Comparison of ENCODE assay signal across 37 cellular contexts in genomic region chr1:102103645-102104044, GRCh38.
"Had no signal": no experiment of that assay in that cellular context is flagged by ENCODE, and none has a peak within 500 bp of the region (broad histone marks: within the 10 kb centered on the region; RNA-seq: fewer than 3 reads in every experiment).

No MANE protein-coding gene starts in this region.

- H3K4me3 Mint-ChIP-seq: activated B cell treated with CpG ODN at 0.5 μM for 24 hours; activated CD4-positive, alpha-beta memory T cell treated with anti-CD3 and anti-CD28 coated beads for 36 hours; activated CD4-positive, alpha-beta T cell treated with anti-CD3 and anti-CD28 coated beads, Interleukin-2, amount 10 ng/mL, durations not matched to agents 24 days and 14 days; activated CD8-positive, alpha-beta T cell treated with anti-CD3 and anti-CD28 coated beads for 36 hours; activated naive CD4-positive, alpha-beta T cell treated with anti-CD3 and anti-CD28 coated beads for 36 hours; activated naive CD8-positive, alpha-beta T cell treated with anti-CD3 and anti-CD28 coated beads for 36 hours; activated T-cell treated with anti-CD3 and anti-CD28 coated beads, Interleukin-2, amount 50 U/mL, for 4 hours; activated T-cell treated with anti-CD3 and anti-CD28 coated beads, Interleukin-2, amount 50 U/mL, for 72 hours; activated T-helper 1 cell treated with anti-CD3 and anti-CD28 coated beads, Interleukin-12 subunit alpha, Interleukin-12 subunit beta, Interleukin-2, Interleukin-4 antibody, amounts not matched to agents 30 ng/mL and 10 ng/mL and 1 ng/mL, durations not matched to agents 14 hours and 24 hours and 36 hours; activated T-helper 17 cell treated with anti-CD3 and anti-CD28 coated beads, Interleukin-2, amount 50 U/mL, for 72 hours; T-helper 1 cell treated with Interleukin-12 subunit alpha and Interleukin-12 subunit beta and Interleukin-4 antibody, amounts not matched to agents 30 μg/mL and 1 μg/mL, for 36 hours; T-helper 2 cell treated with Interferon-gamma antibody and Interleukin-4, amounts not matched to agents 5 μg/mL and 100 μg/mL, for 36 hours had no signal

- H3K27ac Mint-ChIP-seq: activated B cell treated with CpG ODN at 0.5 μM for 24 hours; activated CD4-positive, alpha-beta memory T cell treated with anti-CD3 and anti-CD28 coated beads for 36 hours; activated CD4-positive, alpha-beta T cell treated with anti-CD3 and anti-CD28 coated beads, Interleukin-2, amount 10 ng/mL, durations not matched to agents 24 days and 14 days; activated CD8-positive, alpha-beta T cell treated with anti-CD3 and anti-CD28 coated beads for 36 hours; activated naive CD4-positive, alpha-beta T cell treated with anti-CD3 and anti-CD28 coated beads for 36 hours; activated naive CD4-positive, alpha-beta T cell treated with anti-CD3 and anti-CD28 coated beads, Interleukin-2, amount 50 U/mL, for 72 hours; activated naive CD8-positive, alpha-beta T cell treated with anti-CD3 and anti-CD28 coated beads for 36 hours; activated T-cell treated with anti-CD3 and anti-CD28 coated beads, Interleukin-2, amount 50 U/mL, for 72 hours; activated T-helper 1 cell treated with anti-CD3 and anti-CD28 coated beads, Interleukin-12 subunit alpha, Interleukin-12 subunit beta, Interleukin-2, Interleukin-4 antibody, amounts not matched to agents 30 ng/mL and 10 ng/mL and 1 ng/mL, durations not matched to agents 14 hours and 24 hours and 36 hours; activated T-helper 17 cell treated with anti-CD3 and anti-CD28 coated beads, Interleukin-2, amount 50 U/mL, for 72 hours; T-helper 1 cell treated with Interleukin-12 subunit alpha and Interleukin-12 subunit beta and Interleukin-4 antibody, amounts not matched to agents 30 μg/mL and 1 μg/mL, for 36 hours; T-helper 2 cell treated with Interferon-gamma antibody and Interleukin-4, amounts not matched to agents 5 μg/mL and 100 μg/mL, for 36 hours had no signal

- H3K9me3 ChIP-seq: adrenal gland, body of pancreas, breast epithelium had no signal

- H3K9me3 Mint-ChIP-seq: activated CD4-positive, alpha-beta T cell treated with anti-CD3 and anti-CD28 coated beads, Interleukin-2, amount 10 ng/mL, durations not matched to agents 24 days and 14 days; activated CD8-positive, alpha-beta T cell treated with anti-CD3 and anti-CD28 coated beads for 36 hours; activated naive CD4-positive, alpha-beta T cell treated with anti-CD3 and anti-CD28 coated beads for 36 hours; activated T-cell treated with anti-CD3 and anti-CD28 coated beads, Interleukin-2, amount 50 U/mL, for 72 hours; activated T-helper 1 cell treated with anti-CD3 and anti-CD28 coated beads, Interleukin-12 subunit alpha, Interleukin-12 subunit beta, Interleukin-2, Interleukin-4 antibody, amounts not matched to agents 30 ng/mL and 10 ng/mL and 1 ng/mL, durations not matched to agents 14 hours and 24 hours and 36 hours; T-helper 2 cell treated with Interferon-gamma antibody and Interleukin-4, amounts not matched to agents 5 μg/mL and 100 μg/mL, for 36 hours had no signal

- FAIRE-seq: astrocyte, TTC549 had no signal

- H3K4me3 ChIP-seq: adrenal gland, body of pancreas, breast epithelium had no signal

- DNase-seq: activated B cell treated with CpG ODN at 0.5 μM for 24 hours; activated CD4-positive, alpha-beta memory T cell treated with anti-CD3 and anti-CD28 coated beads for 36 hours; activated CD4-positive, alpha-beta T cell treated with anti-CD3 and anti-CD28 coated beads for 4 hours; activated CD4-positive, alpha-beta T cell treated with anti-CD3 and anti-CD28 coated beads, Interleukin-2, amount 10 ng/mL, durations not matched to agents 24 days and 14 days; activated CD4-positive, alpha-beta T cell treated with anti-CD3 and anti-CD28 coated beads, Interleukin-2, amount 50 U/mL, for 1 hour; activated CD4-positive, alpha-beta T cell treated with anti-CD3 and anti-CD28 coated beads, Interleukin-2, amount 50 U/mL, for 4 hours; activated CD4-positive, CD25-positive, alpha-beta regulatory T cell treated with anti-CD3 and anti-CD28 coated beads, Interleukin-2, amount 50 U/mL, for 72 hours; activated CD8-positive, alpha-beta memory T cell treated with anti-CD3 and anti-CD28 coated beads, Interleukin-2, amount 50 U/mL, for 4 hours; activated CD8-positive, alpha-beta T cell treated with anti-CD3 and anti-CD28 coated beads for 36 hours; activated effector memory CD4-positive, alpha-beta T cell treated with anti-CD3 and anti-CD28 coated beads, Interleukin-2, amount 50 U/mL, for 16 hours; activated gamma-delta T cell treated with Interleukin-2 at 50 U/mL for 16 hours; activated naive CD4-positive, alpha-beta T cell; activated naive CD4-positive, alpha-beta T cell treated with anti-CD3 and anti-CD28 coated beads for 36 hours; activated naive CD4-positive, alpha-beta T cell treated with anti-CD3 and anti-CD28 coated beads, Interleukin-2, amount 50 U/mL, for 16 hours; activated naive CD8-positive, alpha-beta T cell treated with anti-CD3 and anti-CD28 coated beads for 36 hours; activated T-cell treated with anti-CD3 and anti-CD28 coated beads for 4 hours; activated T-cell treated with anti-CD3 and anti-CD28 coated beads, Interleukin-2, amount 50 U/mL, for 1 hour; activated T-cell treated with anti-CD3 and anti-CD28 coated beads, Interleukin-2, amount 50 U/mL, for 4 hours; activated T-cell treated with anti-CD3 and anti-CD28 coated beads, Interleukin-2, amount 50 U/mL, for 72 hours; adrenal gland; amniotic stem cell; aorta; body of pancreas; brain microvascular endothelial cell; central memory CD4-positive, alpha-beta T cell; T-helper 1 cell; T-helper 2 cell; T-helper 9 cell had no signal

- H3K4me1 Mint-ChIP-seq: activated B cell treated with CpG ODN at 0.5 μM for 24 hours; activated CD4-positive, alpha-beta T cell treated with anti-CD3 and anti-CD28 coated beads, Interleukin-2, amount 10 ng/mL, durations not matched to agents 24 days and 14 days; activated naive CD8-positive, alpha-beta T cell treated with anti-CD3 and anti-CD28 coated beads for 36 hours; activated T-helper 17 cell treated with anti-CD3 and anti-CD28 coated beads, Interleukin-2, amount 50 U/mL, for 72 hours had no signal

- H3K27ac ChIP-seq: adrenal gland, body of pancreas, brain microvascular endothelial cell, breast epithelium, VCaP had no signal

- H3K27me3 Mint-ChIP-seq: activated B cell treated with CpG ODN at 0.5 μM for 24 hours; activated CD4-positive, alpha-beta memory T cell treated with anti-CD3 and anti-CD28 coated beads for 36 hours; activated CD4-positive, alpha-beta T cell treated with anti-CD3 and anti-CD28 coated beads, Interleukin-2, amount 10 ng/mL, durations not matched to agents 24 days and 14 days; activated CD8-positive, alpha-beta T cell treated with anti-CD3 and anti-CD28 coated beads for 36 hours; activated naive CD8-positive, alpha-beta T cell treated with anti-CD3 and anti-CD28 coated beads for 36 hours; activated T-helper 17 cell treated with anti-CD3 and anti-CD28 coated beads, Interleukin-2, amount 50 U/mL, for 72 hours had no signal

- ATAC-seq: activated CD8-positive, alpha-beta T cell treated with anti-CD3 and anti-CD28 coated beads for 36 hours; activated naive CD4-positive, alpha-beta T cell treated with anti-CD3 and anti-CD28 coated beads, Interleukin-2, amount 50 U/mL, for 72 hours; activated T-cell treated with anti-CD3 and anti-CD28 coated beads, Interleukin-2, amount 50 U/mL, for 4 hours; activated T-cell treated with anti-CD3 and anti-CD28 coated beads, Interleukin-2, amount 50 U/mL, for 72 hours; activated T-helper 17 cell treated with anti-CD3 and anti-CD28 coated beads, Interleukin-2, amount 50 U/mL, for 72 hours; body of pancreas had no signal

- H3K36me3 Mint-ChIP-seq: activated CD4-positive, alpha-beta memory T cell treated with anti-CD3 and anti-CD28 coated beads for 36 hours; activated naive CD4-positive, alpha-beta T cell treated with anti-CD3 and anti-CD28 coated beads, Interleukin-2, amount 50 U/mL, for 72 hours; activated naive CD8-positive, alpha-beta T cell treated with anti-CD3 and anti-CD28 coated beads for 36 hours had no signal

- H3K4me1 ChIP-seq: adrenal gland, body of pancreas, breast epithelium had no signal

- H3K36me3 ChIP-seq: adrenal gland, brain microvascular endothelial cell, breast epithelium had no signal

- H3K27me3 ChIP-seq: adrenal gland, body of pancreas, brain microvascular endothelial cell, breast epithelium had no signal
